1 cellular context compared by ENCODE assay signal in the genomic region with DNA sequence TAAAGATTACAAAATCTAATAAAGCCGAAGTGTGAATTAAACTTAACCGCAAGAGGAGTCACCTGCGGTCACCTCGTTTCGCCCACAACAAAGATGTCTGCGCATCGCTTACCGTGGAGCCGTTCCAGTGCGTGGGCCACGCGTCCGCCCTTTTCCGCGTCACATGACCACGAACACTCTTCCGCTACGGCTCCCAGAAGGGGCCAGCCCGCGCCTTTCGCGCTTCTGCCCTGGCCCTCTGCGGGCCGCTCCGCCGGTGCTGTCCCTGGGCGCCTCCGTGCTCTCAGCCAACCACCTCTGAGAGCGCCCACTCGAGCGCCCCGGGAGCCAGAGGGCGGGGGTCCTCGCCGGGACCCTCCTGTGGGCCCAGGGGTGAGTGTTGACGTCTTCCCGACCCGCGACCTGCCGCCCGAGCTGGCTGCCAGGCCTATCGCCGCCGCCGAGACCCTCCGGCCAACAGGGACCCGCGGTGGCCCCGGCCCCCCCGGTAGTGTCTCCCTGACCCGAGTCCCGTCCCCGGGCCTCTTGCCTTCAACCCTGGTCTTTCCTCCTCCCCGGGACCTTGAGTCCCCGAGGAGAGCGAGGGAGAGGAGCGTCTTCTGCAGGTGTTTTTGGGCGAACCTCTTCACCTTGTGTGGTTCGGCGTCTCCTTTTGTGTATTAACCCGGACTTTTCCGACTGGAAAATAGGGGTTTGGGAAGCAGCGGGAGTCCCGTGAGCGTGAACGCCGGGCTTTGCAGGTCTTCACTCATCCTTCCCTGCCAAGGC.
TF ChIP-seq lines count a peak whose summit lies in the region.

A gene with protein sequence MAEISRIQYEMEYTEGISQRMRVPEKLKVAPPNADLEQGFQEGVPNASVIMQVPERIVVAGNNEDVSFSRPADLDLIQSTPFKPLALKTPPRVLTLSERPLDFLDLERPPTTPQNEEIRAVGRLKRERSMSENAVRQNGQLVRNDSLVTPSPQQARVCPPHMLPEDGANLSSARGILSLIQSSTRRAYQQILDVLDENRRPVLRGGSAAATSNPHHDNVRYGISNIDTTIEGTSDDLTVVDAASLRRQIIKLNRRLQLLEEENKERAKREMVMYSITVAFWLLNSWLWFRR (plus strand): TSS at position 196 of the 768 bp plus-strand sequence. CDS start 5,415 bp downstream, outside the sequence.

TF ChIP-seq in SK-N-SH, 30 proteins besides CTCF, POLR2A, EP300 and RAD21 (continued from another document):
- TF ChIP-seq, protein P1, sequence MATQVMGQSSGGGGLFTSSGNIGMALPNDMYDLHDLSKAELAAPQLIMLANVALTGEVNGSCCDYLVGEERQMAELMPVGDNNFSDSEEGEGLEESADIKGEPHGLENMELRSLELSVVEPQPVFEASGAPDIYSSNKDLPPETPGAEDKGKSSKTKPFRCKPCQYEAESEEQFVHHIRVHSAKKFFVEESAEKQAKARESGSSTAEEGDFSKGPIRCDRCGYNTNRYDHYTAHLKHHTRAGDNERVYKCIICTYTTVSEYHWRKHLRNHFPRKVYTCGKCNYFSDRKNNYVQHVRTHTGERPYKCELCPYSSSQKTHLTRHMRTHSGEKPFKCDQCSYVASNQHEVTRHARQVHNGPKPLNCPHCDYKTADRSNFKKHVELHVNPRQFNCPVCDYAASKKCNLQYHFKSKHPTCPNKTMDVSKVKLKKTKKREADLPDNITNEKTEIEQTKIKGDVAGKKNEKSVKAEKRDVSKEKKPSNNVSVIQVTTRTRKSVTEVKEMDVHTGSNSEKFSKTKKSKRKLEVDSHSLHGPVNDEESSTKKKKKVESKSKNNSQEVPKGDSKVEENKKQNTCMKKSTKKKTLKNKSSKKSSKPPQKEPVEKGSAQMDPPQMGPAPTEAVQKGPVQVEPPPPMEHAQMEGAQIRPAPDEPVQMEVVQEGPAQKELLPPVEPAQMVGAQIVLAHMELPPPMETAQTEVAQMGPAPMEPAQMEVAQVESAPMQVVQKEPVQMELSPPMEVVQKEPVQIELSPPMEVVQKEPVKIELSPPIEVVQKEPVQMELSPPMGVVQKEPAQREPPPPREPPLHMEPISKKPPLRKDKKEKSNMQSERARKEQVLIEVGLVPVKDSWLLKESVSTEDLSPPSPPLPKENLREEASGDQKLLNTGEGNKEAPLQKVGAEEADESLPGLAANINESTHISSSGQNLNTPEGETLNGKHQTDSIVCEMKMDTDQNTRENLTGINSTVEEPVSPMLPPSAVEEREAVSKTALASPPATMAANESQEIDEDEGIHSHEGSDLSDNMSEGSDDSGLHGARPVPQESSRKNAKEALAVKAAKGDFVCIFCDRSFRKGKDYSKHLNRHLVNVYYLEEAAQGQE (IDR thresholded peaks at IDR 0.05; ENCODE audit: low read depth, low read length), result peak; percentile 76
- TF ChIP-seq RXRA (IDR thresholded peaks at IDR 0.05; ENCODE audit: borderline replicate concordance, low read depth) (no peak), RFX5 (IDR thresholded peaks at IDR 0.05; ENCODE audit: low read length) (peak; percentile 21; the same call in 1 of the 2 replicates), JUND (IDR thresholded peaks at IDR 0.05) (no peak), FOXM1 (IDR thresholded peaks at IDR 0.05; ENCODE audit: low read depth) (no peak), GATA2 (CRISPR knock-in tag; IDR thresholded peaks at IDR 0.05) (no peak), EZH2phosphoT487 (IDR thresholded peaks at IDR 0.05; ENCODE audit: borderline replicate concordance, low read depth) (no peak), GABPA (IDR thresholded peaks at IDR 0.05; ENCODE audit: low read depth) (peak; percentile 76), MEF2A (IDR thresholded peaks at IDR 0.05; ENCODE audit: borderline replicate concordance, low read depth) (no peak), IRF3 (IDR thresholded peaks at IDR 0.05; ENCODE audit: low read depth, low read length) (no peak), MXI1 (IDR thresholded peaks at IDR 0.05; ENCODE audit: low read depth, low read length) (peak; percentile 86), TEAD4 (IDR thresholded peaks at IDR 0.05; ENCODE audit: borderline replicate concordance, insufficient read depth) (no peak), NRF1 (IDR thresholded peaks at IDR 0.05; ENCODE audit: low read depth, low read length) (no peak), TAF1 (IDR thresholded peaks at IDR 0.05; ENCODE audit: borderline replicate concordance, low read depth, low read length) (peak; percentile 83), RCOR1 (IDR thresholded peaks at IDR 0.05; ENCODE audit: low read length) (no peak), SIN3A (IDR thresholded peaks at IDR 0.05; ENCODE audit: borderline replicate concordance, low read depth, low read length) (peak; percentile 85; the same call in 1 of the 2 replicates), SMC3 (IDR thresholded peaks at IDR 0.05; ENCODE audit: low read depth, low read length) (no peak)
- TF ChIP-seq, protein P2, sequence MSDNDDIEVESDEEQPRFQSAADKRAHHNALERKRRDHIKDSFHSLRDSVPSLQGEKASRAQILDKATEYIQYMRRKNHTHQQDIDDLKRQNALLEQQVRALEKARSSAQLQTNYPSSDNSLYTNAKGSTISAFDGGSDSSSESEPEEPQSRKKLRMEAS (IDR thresholded peaks at IDR 0.05; ENCODE audit: low read depth), result peak; percentile 99
- TF ChIP-seq, protein P3, sequence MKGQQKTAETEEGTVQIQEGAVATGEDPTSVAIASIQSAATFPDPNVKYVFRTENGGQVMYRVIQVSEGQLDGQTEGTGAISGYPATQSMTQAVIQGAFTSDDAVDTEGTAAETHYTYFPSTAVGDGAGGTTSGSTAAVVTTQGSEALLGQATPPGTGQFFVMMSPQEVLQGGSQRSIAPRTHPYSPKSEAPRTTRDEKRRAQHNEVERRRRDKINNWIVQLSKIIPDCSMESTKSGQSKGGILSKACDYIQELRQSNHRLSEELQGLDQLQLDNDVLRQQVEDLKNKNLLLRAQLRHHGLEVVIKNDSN (IDR thresholded peaks at IDR 0.05; ENCODE audit: borderline replicate concordance, low read depth), result peak; percentile 99
